In genomic region chr2:226794751-226795171, GRCh38 we compare ENCODE assay signal across 9 cellular contexts. TPM values are rescaled to one million over a fixed set of nuclear protein-coding genes. Genes with fewer than 3 reads are reported as not detected.
A peak's percentile ranks its signal among the peaks of the same experiment; 100 is the strongest.
DNase-seq lines count a peak whose midpoint lies in the region; TF ChIP-seq lines count a peak whose summit lies in the region.
"Had no signal": no experiment of that assay in that cellular context is flagged by ENCODE, and none has a peak within 500 bp of the region (broad histone marks: within the 10 kb centered on the region; RNA-seq: fewer than 3 reads in every experiment).

No MANE protein-coding gene starts in this region.

- TF ChIP-seq CTCF in adrenal gland (IDR thresholded peaks at IDR 0.05) (peak in 1 of 6 experiments; percentile 14), tibial artery (IDR thresholded peaks at IDR 0.05) (no peak)

- H3K9me3 Mint-ChIP-seq in T-helper 1 cell treated with Interleukin-12 subunit alpha and Interleukin-12 subunit beta and Interleukin-4 antibody, amounts not matched to agents 30 μg/mL and 1 μg/mL, for 36 hours: no peaks in the 10 kb centered on the region

- no peak for DNase-seq in T-helper 1 cell
- peak; percentile 26 to 65 (median 43) for DNase-seq in adrenal gland
- DNase-seq in kidney tubule cell (ENCODE audit: low spot score): peak; percentile 52
- DNase-seq in tibial artery: no peak
- DNase-seq in stimulated activated CD4-positive, alpha-beta T cell treated with anti-CD3 and anti-CD28 coated beads, Interleukin-15, amount 100 ng/mL, for 24 hours: no peak
- DNase-seq in D341Med (ENCODE audit: low spot score): no peak
- no peak for DNase-seq in activated CD4-positive, CD25-positive, alpha-beta regulatory T cell treated with anti-CD3 and anti-CD28 coated beads, Interleukin-2, amount 50 U/mL, for 72 hours

- H3K4me3 Mint-ChIP-seq in T-helper 1 cell treated with Interleukin-12 subunit alpha and Interleukin-12 subunit beta and Interleukin-4 antibody, amounts not matched to agents 30 μg/mL and 1 μg/mL, for 36 hours: peak overlapping the region; percentile 36

- H3K27ac Mint-ChIP-seq in T-helper 1 cell treated with Interleukin-12 subunit alpha and Interleukin-12 subunit beta and Interleukin-4 antibody, amounts not matched to agents 30 μg/mL and 1 μg/mL, for 36 hours: no peak overlapping the region

- H3K27me3 Mint-ChIP-seq in T-helper 1 cell treated with Interleukin-12 subunit alpha and Interleukin-12 subunit beta and Interleukin-4 antibody, amounts not matched to agents 30 μg/mL and 1 μg/mL, for 36 hours (ENCODE audit: low read depth): no peaks in the 10 kb centered on the region

- peaks cover 8% of the 10 kb centered on the region for H3K36me3 Mint-ChIP-seq in T-helper 1 cell treated with Interleukin-12 subunit alpha and Interleukin-12 subunit beta and Interleukin-4 antibody, amounts not matched to agents 30 μg/mL and 1 μg/mL, for 36 hours (ENCODE audit: low read depth)

- H3K4me1 ChIP-seq in adrenal gland (replicated peaks in 1 of 2): peaks cover 46 to 56% of the 10 kb centered on the region in 2 donors
- peaks cover 0 to 74% (median 51%) of the 10 kb centered on the region in 4 donors for H3K4me1 ChIP-seq in tibial artery

- H3K4me1 Mint-ChIP-seq in T-helper 1 cell treated with Interleukin-12 subunit alpha and Interleukin-12 subunit beta and Interleukin-4 antibody, amounts not matched to agents 30 μg/mL and 1 μg/mL, for 36 hours (ENCODE audit: low read depth): peaks cover 39% of the 10 kb centered on the region

- peak overlapping the region in 3 of 4 donors; percentile 2 to 63 (median 17) for H3K4me3 ChIP-seq in adrenal gland
- H3K4me3 ChIP-seq in tibial artery: peak overlapping the region; percentile 44 to 45

- WGBS in adrenal gland, 4 donors: 16 to 33% (median 21%) methylated on average over 5 to 9 of the region's 9 CpGs

- intact Hi-C loops in adrenal gland (cut with DNase I) (loop anchor here (5.0 to 10.0 kb wide), 6 partner anchors 130 to 902 kb away; no protein-coding TSS in a partner anchor), tibial artery (cut with DNase I; ENCODE audit: low total_unique reads) (loop anchor here (5.0 to 10.0 kb wide), 2 partner anchors 132 to 320 kb away; no protein-coding TSS in a partner anchor)

- H3K9me3 ChIP-seq in adrenal gland (replicated peaks in 1 of 3) (no peaks in the 10 kb centered on the region), tibial artery (no peaks in the 10 kb centered on the region)

- no peaks in the 10 kb centered on the region for H3K27me3 ChIP-seq in adrenal gland
- no peaks in the 10 kb centered on the region for H3K27me3 ChIP-seq in tibial artery

- peak in 1 of 2 donors; percentile 35 for TF ChIP-seq POLR2A in adrenal gland (IDR thresholded peaks at IDR 0.05)

- H3K36me3 ChIP-seq in adrenal gland (replicated peaks in 1 of 2) (no peaks in the 10 kb centered on the region), tibial artery (peaks cover 0 to 28% (median 19%) of the 10 kb centered on the region in 3 donors)

- H3K27ac ChIP-seq in adrenal gland (peak overlapping the region; percentile 77 to 94 (median 91)), tibial artery (peak overlapping the region; percentile 88 to 96)
- H3K27ac ChIP-seq: HL-60 had no signal

RNA-seq across cellular contexts. Expression of gene IRS1, which starts 4.9 kb away (rescaled TPM):
- total RNA-seq in adrenal gland: 10 to 100 TPM; 15.5 to 55.7 (median 40.9) TPM
- polyA plus RNA-seq in adrenal gland: 10 to 100 TPM in 2 of 3 donors, 1 to 10 TPM in 1; 10.0 to 14.5 (median 14.3) TPM

RNA-seq across cellular contexts. Expression of gene RHBDD1, which starts 41.1 kb away (rescaled TPM):
- total RNA-seq in adrenal gland: 10 to 100 TPM in 7 of 8 donors, 1 to 10 TPM in 1; 6.0 to 42.0 (median 27.6) TPM
- 10 to 100 TPM in 1 of 3 donors, 1 to 10 TPM in 2; 3.9 to 28.7 (median 4.8) TPM for polyA plus RNA-seq in adrenal gland

Comparison
In these comparisons a context has a peak if more than half of its experiments do, and no peak if none do; other contexts are left out.
1. DNase-seq: peak in adrenal gland (7 of 7) and kidney tubule cell (single experiment); none in T-helper 1 cell (0 of 5), tibial artery (0 of 2), stimulated activated CD4-positive, alpha-beta T cell treated with anti-CD3 and anti-CD28 coated beads, Interleukin-15, amount 100 ng/mL, for 24 hours (single experiment), D341Med (single experiment) and activated CD4-positive, CD25-positive, alpha-beta regulatory T cell treated with anti-CD3 and anti-CD28 coated beads, Interleukin-2, amount 50 U/mL, for 72 hours (single experiment).